Comparison of ENCODE assay signal across 9 cellular contexts in genomic region chr1:193190096-193190744, GRCh38. TPM values are rescaled to one million over a fixed set of nuclear protein-coding genes. Genes with fewer than 3 reads are reported as not detected.
A peak's percentile ranks its signal among the peaks of the same experiment; 100 is the strongest.
DNase-seq lines count a peak whose midpoint lies in the region; ATAC-seq and TF ChIP-seq lines count a peak whose summit lies in the region.
"Had no signal": no experiment of that assay in that cellular context is flagged by ENCODE, and none has a peak within 500 bp of the region (broad histone marks: within the 10 kb centered on the region; RNA-seq: fewer than 3 reads in every experiment).

No MANE protein-coding gene starts in this region.

- H3K27ac ChIP-seq in smooth muscle cell (ENCODE audit: low read depth) = peak overlapping the region; percentile 33

- ATAC-seq in stimulated activated memory B cell treated with anti-CD40 and anti-IgM and Interleukin-4, amounts not matched to agents 10 μg/mL and 1 μg/mL and 100 μg/mL, for 72 hours = no peak
- ATAC-seq in GM18519 (IDR thresholded peaks at IDR 0.05; ENCODE audit: low FRiP score, unreplicated experiment) = no peak

- H3K9me3 Mint-ChIP-seq in stimulated activated memory B cell treated with anti-CD40 and anti-IgM and Interleukin-4, amounts not matched to agents 10 μg/mL and 1 μg/mL and 100 μg/mL, for 72 hours = peaks cover 2% of the 10 kb centered on the region

- H3K4me3 Mint-ChIP-seq in stimulated activated memory B cell treated with anti-CD40 and anti-IgM and Interleukin-4, amounts not matched to agents 10 μg/mL and 1 μg/mL and 100 μg/mL, for 72 hours = no peak overlapping the region

- peaks cover 72% of the 10 kb centered on the region for H4K20me1 ChIP-seq in smooth muscle cell (ENCODE audit: low read depth)

- H3K27me3 Mint-ChIP-seq in stimulated activated memory B cell treated with anti-CD40 and anti-IgM and Interleukin-4, amounts not matched to agents 10 μg/mL and 1 μg/mL and 100 μg/mL, for 72 hours = no peaks in the 10 kb centered on the region

- peak; percentile 4 for DNase-seq in NCI-H146 (lab: John Stamatoyannopoulos, UW)
- DNase-seq in NCI-H146 treated with DMSO at 0.1 percent for 48 hours (lab: John Stamatoyannopoulos, UW; ENCODE audit: unreplicated experiment) = no peak
- peak; percentile 51 for DNase-seq in NCI-H69 (lab: John Stamatoyannopoulos, UW)
- DNase-seq in fibroblast of gingiva (ENCODE audit: low read depth) = peak; percentile 12
- no peak for DNase-seq in smooth muscle cell (lab: John Stamatoyannopoulos, UW; ENCODE audit: unreplicated experiment)
- DNase-seq in NCI-H2029 treated with DMSO at 0.1 percent for 48 hours (lab: John Stamatoyannopoulos, UW) = no peak
- DNase-seq: activated CD4-positive, CD25-positive, alpha-beta regulatory T cell treated with anti-CD3 and anti-CD28 coated beads, Interleukin-2, amount 50 U/mL, for 72 hours had no signal

- H3K4me2 ChIP-seq in smooth muscle cell = peak overlapping the region; percentile 14

- peaks cover 4% of the 10 kb centered on the region for H3K36me3 ChIP-seq in smooth muscle cell (ENCODE audit: low read depth)

- TF ChIP-seq CTCF in smooth muscle cell (IDR thresholded peaks at IDR 0.05; ENCODE audit: borderline replicate concordance, insufficient read depth, poor library complexity, severe bottlenecking) = peak; percentile 22

- H3K9ac ChIP-seq in smooth muscle cell (ENCODE audit: low read depth) = no peak overlapping the region

- no peak overlapping the region for H3K27ac Mint-ChIP-seq in stimulated activated memory B cell treated with anti-CD40 and anti-IgM and Interleukin-4, amounts not matched to agents 10 μg/mL and 1 μg/mL and 100 μg/mL, for 72 hours

- peaks cover 22% of the 10 kb centered on the region for H3K36me3 Mint-ChIP-seq in stimulated activated memory B cell treated with anti-CD40 and anti-IgM and Interleukin-4, amounts not matched to agents 10 μg/mL and 1 μg/mL and 100 μg/mL, for 72 hours

- peaks cover 75% of the 10 kb centered on the region for H3K79me2 ChIP-seq in smooth muscle cell (ENCODE audit: low read depth)

- no peak overlapping the region for H2AFZ ChIP-seq in smooth muscle cell (ENCODE audit: low read depth)

- H3K4me1 ChIP-seq in smooth muscle cell (ENCODE audit: low read depth) = peaks cover 14% of the 10 kb centered on the region

- peaks cover 31% of the 10 kb centered on the region for H3K4me1 Mint-ChIP-seq in stimulated activated memory B cell treated with anti-CD40 and anti-IgM and Interleukin-4, amounts not matched to agents 10 μg/mL and 1 μg/mL and 100 μg/mL, for 72 hours

- H3K4me3 ChIP-seq in smooth muscle cell = no peak overlapping the region

- peaks cover 3% of the 10 kb centered on the region for H3F3A ChIP-seq in smooth muscle cell (ENCODE audit: low read depth)

- no peaks in the 10 kb centered on the region for H3K9me3 ChIP-seq in smooth muscle cell (replicated peaks; ENCODE audit: low read depth)

- H3K27me3 ChIP-seq in smooth muscle cell (ENCODE audit: low read depth) = no peaks in the 10 kb centered on the region

RNA-seq across cellular contexts. Expression of gene B3GALT2, which starts 3.8 kb away (rescaled TPM):
- total RNA-seq in smooth muscle cell = not detected in 2 replicates
- polyA plus RNA-seq in smooth muscle cell = not detected in 2 replicates

Comparison
In these comparisons a context has a peak if more than half of its experiments do, and no peak if none do; other contexts are left out.
1. DNase-seq: peak in NCI-H146 (single experiment), NCI-H69 (single experiment) and fibroblast of gingiva (single experiment); none in NCI-H146 treated with DMSO at 0.1 percent for 48 hours (single experiment), smooth muscle cell (single experiment) and NCI-H2029 treated with DMSO at 0.1 percent for 48 hours (single experiment).